In genomic region chr17:50096092-50096491, GRCh38 we compare ENCODE assay signal across 8 cellular contexts. TPM values are rescaled to one million over a fixed set of nuclear protein-coding genes. Genes with fewer than 3 reads are reported as not detected.
DNase-seq lines count a peak whose midpoint lies in the region; ATAC-seq, FAIRE-seq and TF ChIP-seq lines count a peak whose summit lies in the region.

No MANE protein-coding gene starts in this region.

- H3K4me3 Mint-ChIP-seq in stimulated activated naive B cell treated with anti-CD40 and anti-IgM and Interleukin-4, amounts not matched to agents 10 μg/mL and 1 μg/mL and 100 μg/mL, for 72 hours = peak overlapping the region; percentile 85 to 93

- no peak for ATAC-seq in stimulated activated naive B cell treated with anti-CD40 and anti-IgM and Interleukin-4, amounts not matched to agents 10 μg/mL and 1 μg/mL and 100 μg/mL, for 72 hours (replicated peaks)
- ATAC-seq in HG02571 (IDR thresholded peaks at IDR 0.05; ENCODE audit: unreplicated experiment) = no peak
- no peak for ATAC-seq in GM18868 (IDR thresholded peaks at IDR 0.05; ENCODE audit: unreplicated experiment)

- peak overlapping the region; percentile 91 for H3K27ac ChIP-seq in angular gyrus (ENCODE audit: low read depth, low read length)
- H3K27ac ChIP-seq in kidney (ENCODE audit: low read depth in 2 of 2, low read length in 2 of 2) = peak overlapping the region; percentile 85 to 90

- no peaks in the 10 kb centered on the region for H3K27me3 Mint-ChIP-seq in stimulated activated naive B cell treated with anti-CD40 and anti-IgM and Interleukin-4, amounts not matched to agents 10 μg/mL and 1 μg/mL and 100 μg/mL, for 72 hours

- H3K36me3 ChIP-seq in kidney (ENCODE audit: control insufficient read depth in 1 of 2, insufficient read depth in 2 of 2, low read length in 2 of 2) = peaks cover 2 to 33% of the 10 kb centered on the region in 2 donors

- no peaks in the 10 kb centered on the region for H3K9me3 Mint-ChIP-seq in stimulated activated naive B cell treated with anti-CD40 and anti-IgM and Interleukin-4, amounts not matched to agents 10 μg/mL and 1 μg/mL and 100 μg/mL, for 72 hours

- H3K9ac ChIP-seq in kidney (ENCODE audit: low read length in 2 of 2) = peak overlapping the region; percentile 86 to 94

- FAIRE-seq in HTR-8/SVneo (lab: Jason Lieb, UNC) (peak; percentile 69), kidney (lab: Jason Lieb, UNC) (no peak)

- peaks cover 6 to 7% of the 10 kb centered on the region in 2 donors for H3K36me3 Mint-ChIP-seq in stimulated activated naive B cell treated with anti-CD40 and anti-IgM and Interleukin-4, amounts not matched to agents 10 μg/mL and 1 μg/mL and 100 μg/mL, for 72 hours

- peaks cover 27 to 32% of the 10 kb centered on the region in 2 donors for H3K4me1 Mint-ChIP-seq in stimulated activated naive B cell treated with anti-CD40 and anti-IgM and Interleukin-4, amounts not matched to agents 10 μg/mL and 1 μg/mL and 100 μg/mL, for 72 hours

- TF ChIP-seq POLR2A in erythroblast (IDR thresholded peaks at IDR 0.05; ENCODE audit: low read length) = no peak

- H3K4me3 ChIP-seq in kidney (ENCODE audit: low read length in 2 of 2) = peak overlapping the region; percentile 95 to 96

- no peaks in the 10 kb centered on the region for H3K9me3 ChIP-seq in kidney (ENCODE audit: control insufficient read depth in 1 of 2, low read length in 2 of 2)

- no peak for TF ChIP-seq CTCF in kidney (IDR thresholded peaks at IDR 0.05; ENCODE audit: borderline replicate concordance, extremely low read depth, insufficient read depth)

- intact Hi-C loops in kidney (cut with DNase I) = loop anchor here (10.0 kb wide), 1 partner anchor 199 kb away; no protein-coding TSS in a partner anchor

- H3K4me1 ChIP-seq in kidney (ENCODE audit: control insufficient read depth in 1 of 2, insufficient read depth in 1 of 2, low read depth in 1 of 2, low read length in 2 of 2) = peaks cover 39 to 41% of the 10 kb centered on the region in 2 donors

- peak overlapping the region; percentile 90 for H3K27ac Mint-ChIP-seq in stimulated activated naive B cell treated with anti-CD40 and anti-IgM and Interleukin-4, amounts not matched to agents 10 μg/mL and 1 μg/mL and 100 μg/mL, for 72 hours

- DNase-seq in HTR-8/SVneo (ENCODE audit: insufficient read length, low spot score) (no peak), kidney (peak; percentile 75), NCI-H2227 treated with DMSO at 0.1 percent for 48 hours (lab: John Stamatoyannopoulos, UW) (no peak), erythroblast (lab: John Stamatoyannopoulos, UW) (no peak)
- no peak for DNase-seq in stimulated activated naive B cell treated with anti-CD40 and anti-IgM and Interleukin-4, amounts not matched to agents 10 μg/mL and 1 μg/mL and 100 μg/mL, for 72 hours

RNA-seq across cellular contexts. Expression of gene PDK2, which starts 0.9 kb away (rescaled TPM):
- 41.9 TPM for total RNA-seq in kidney
- 121 TPM for polyA plus RNA-seq in kidney (ENCODE audit: insufficient read depth, low read depth, low replicate concordance)

RNA-seq across cellular contexts. Expression of gene SAMD14, which starts 33.9 kb away (rescaled TPM):
- total RNA-seq in kidney = 5.0 TPM
- 3.7 TPM for polyA plus RNA-seq in kidney (ENCODE audit: insufficient read depth, low read depth, low replicate concordance)

RNA-seq across cellular contexts. Expression of gene ITGA3, which starts 40.2 kb away (rescaled TPM):
- 367 TPM for total RNA-seq in kidney
- 117 TPM for polyA plus RNA-seq in kidney (ENCODE audit: insufficient read depth, low read depth, low replicate concordance)

RNA-seq across cellular contexts. Expression of gene PPP1R9B, which starts 54.4 kb away (rescaled TPM):
- 64.4 TPM for total RNA-seq in kidney
- 17.1 TPM for polyA plus RNA-seq in kidney (ENCODE audit: insufficient read depth, low read depth, low replicate concordance)
